Comparison of ENCODE assay signal across 25 cellular contexts in genomic region chr2:2572393-2573204, GRCh38.
"Had no signal": no experiment of that assay in that cellular context is flagged by ENCODE, and none has a peak within 500 bp of the region (broad histone marks: within the 10 kb centered on the region; RNA-seq: fewer than 3 reads in every experiment).

No MANE protein-coding gene starts in this region.

- H3K27ac ChIP-seq: breast epithelium, gastrocnemius medialis, left lung, neutrophil, pancreas, right atrium auricular region, suprapubic skin, tibial artery, VCaP had no signal

- H3K36me3 Mint-ChIP-seq: activated naive CD4-positive, alpha-beta T cell treated with anti-CD3 and anti-CD28 coated beads, Interleukin-2, amount 50 U/mL, for 24 hours had no signal

- ATAC-seq: gastrocnemius medialis, left lung, mucosa of descending colon, pancreas had no signal

- H3K4me1 Mint-ChIP-seq: activated naive CD4-positive, alpha-beta T cell treated with anti-CD3 and anti-CD28 coated beads, Interleukin-2, amount 50 U/mL, for 24 hours had no signal

- H3K27me3 Mint-ChIP-seq: activated naive CD4-positive, alpha-beta T cell treated with anti-CD3 and anti-CD28 coated beads, Interleukin-2, amount 50 U/mL, for 24 hours had no signal

- H3K4me3 Mint-ChIP-seq: activated naive CD4-positive, alpha-beta T cell treated with anti-CD3 and anti-CD28 coated beads, Interleukin-2, amount 50 U/mL, for 24 hours; activated T-helper 1 cell treated with anti-CD3 and anti-CD28 coated beads, Interleukin-12 subunit alpha, Interleukin-12 subunit beta, Interleukin-2, Interleukin-4 antibody, amounts not matched to agents 30 ng/mL and 10 ng/mL and 1 ng/mL, durations not matched to agents 14 hours and 24 hours and 36 hours; nephron had no signal

- H3K4me3 ChIP-seq: breast epithelium, gastrocnemius medialis, left lung, lung, mucosa of descending colon, pancreas, right atrium auricular region, suprapubic skin, tibial artery had no signal

- H3K27ac Mint-ChIP-seq: activated naive CD4-positive, alpha-beta T cell treated with anti-CD3 and anti-CD28 coated beads, Interleukin-2, amount 50 U/mL, for 24 hours; activated T-helper 1 cell treated with anti-CD3 and anti-CD28 coated beads, Interleukin-12 subunit alpha, Interleukin-12 subunit beta, Interleukin-2, Interleukin-4 antibody, amounts not matched to agents 30 ng/mL and 10 ng/mL and 1 ng/mL, durations not matched to agents 14 hours and 24 hours and 36 hours; nephron had no signal

- H3K9me3 Mint-ChIP-seq: activated naive CD4-positive, alpha-beta T cell treated with anti-CD3 and anti-CD28 coated beads, Interleukin-2, amount 50 U/mL, for 24 hours; activated T-helper 1 cell treated with anti-CD3 and anti-CD28 coated beads, Interleukin-12 subunit alpha, Interleukin-12 subunit beta, Interleukin-2, Interleukin-4 antibody, amounts not matched to agents 30 ng/mL and 10 ng/mL and 1 ng/mL, durations not matched to agents 14 hours and 24 hours and 36 hours; nephron had no signal

- DNase-seq: activated CD4-positive, alpha-beta T cell treated with anti-CD3 and anti-CD28 coated beads for 4 hours; activated CD4-positive, alpha-beta T cell treated with anti-CD3 and anti-CD28 coated beads, Interleukin-2, amount 50 U/mL, for 4 hours; activated CD8-positive, alpha-beta memory T cell treated with anti-CD3 and anti-CD28 coated beads, Interleukin-2, amount 50 U/mL, for 4 hours; activated gamma-delta T cell treated with Interleukin-2 at 50 U/mL for 16 hours; activated T-cell treated with anti-CD3 and anti-CD28 coated beads, Interleukin-2, amount 50 U/mL, for 1 hour; central memory CD4-positive, alpha-beta T cell; effector CD8-positive, alpha-beta T cell; gastrocnemius medialis; glutamatergic neuron; left lung; mucosa of descending colon; pancreas; stimulated activated naive CD4-positive, alpha-beta T cell had no signal

- FAIRE-seq: islet of Langerhans, pancreas, TTC549 had no signal
